21 cellular contexts compared by ENCODE assay signal in genomic region chr7:102864958-102865357, GRCh38. TPM values are rescaled to one million over a fixed set of nuclear protein-coding genes. Genes with fewer than 3 reads are reported as not detected.
"Had no signal": no experiment of that assay in that cellular context is flagged by ENCODE, and none has a peak within 500 bp of the region (broad histone marks: within the 10 kb centered on the region; RNA-seq: fewer than 3 reads in every experiment).

No MANE protein-coding gene starts in this region.

- DNase-seq: effector CD4-positive, alpha-beta T cell; endodermal cell; heart left ventricle; hippocampal formation; mammary epithelial cell; naive thymus-derived CD8-positive, alpha-beta T cell; ovary; sigmoid colon; stimulated activated CD4-positive, alpha-beta T cell treated with anti-CD3 and anti-CD28 coated beads, Interleukin-2, amount 100 ng/mL, for 24 hours; stimulated activated CD4-positive, alpha-beta T cell treated with anti-CD3 and anti-CD28 coated beads, Interleukin-4, amount 100 ng/mL, for 4 hours; stimulated activated naive B cell treated with anti-CD40 and anti-IgM and Interleukin-4, amounts not matched to agents 10 μg/mL and 1 μg/mL and 100 μg/mL, for 72 hours; stimulated activated naive CD8-positive, alpha-beta T cell treated with anti-CD3 and anti-CD28 coated beads, Interleukin-15, amount 100 ng/mL, for 72 hours; testis; transverse colon had no signal

- H3K36me3 ChIP-seq: heart left ventricle, ovary, right atrium auricular region, sigmoid colon, transverse colon had no signal

- H3K9me3 Mint-ChIP-seq: endodermal cell; naive thymus-derived CD8-positive, alpha-beta T cell; neural crest cell; stimulated activated naive B cell treated with anti-CD40 and anti-IgM and Interleukin-4, amounts not matched to agents 10 μg/mL and 1 μg/mL and 100 μg/mL, for 72 hours; stimulated activated naive CD8-positive, alpha-beta T cell treated with anti-CD3 and anti-CD28 coated beads, Interleukin-15, amount 100 ng/mL, for 72 hours had no signal

- H3K4me3 ChIP-seq: coronary artery, heart left ventricle, ovary, right atrium auricular region, sigmoid colon, skin epidermis, testis, transverse colon had no signal

- FAIRE-seq: frontal cortex, islet of Langerhans had no signal

- H3K4me1 Mint-ChIP-seq: endodermal cell; naive thymus-derived CD8-positive, alpha-beta T cell; stimulated activated naive CD8-positive, alpha-beta T cell treated with anti-CD3 and anti-CD28 coated beads, Interleukin-15, amount 100 ng/mL, for 72 hours had no signal

- H3K27me3 ChIP-seq: heart left ventricle, ovary, right atrium auricular region, sigmoid colon, testis, transverse colon had no signal

- H3K4me3 Mint-ChIP-seq: endodermal cell; naive thymus-derived CD8-positive, alpha-beta T cell; neural crest cell; stimulated activated naive B cell treated with anti-CD40 and anti-IgM and Interleukin-4, amounts not matched to agents 10 μg/mL and 1 μg/mL and 100 μg/mL, for 72 hours; stimulated activated naive CD8-positive, alpha-beta T cell treated with anti-CD3 and anti-CD28 coated beads, Interleukin-15, amount 100 ng/mL, for 72 hours had no signal

- H3K27ac ChIP-seq: coronary artery, heart left ventricle, ovary, right atrium auricular region, sigmoid colon, skin epidermis, testis, transverse colon had no signal

- H3K27ac Mint-ChIP-seq: endodermal cell; naive thymus-derived CD8-positive, alpha-beta T cell; stimulated activated naive B cell treated with anti-CD40 and anti-IgM and Interleukin-4, amounts not matched to agents 10 μg/mL and 1 μg/mL and 100 μg/mL, for 72 hours had no signal

- ATAC-seq: heart left ventricle; left lobe of liver; naive thymus-derived CD8-positive, alpha-beta T cell; stimulated activated naive B cell treated with anti-CD40 and anti-IgM and Interleukin-4, amounts not matched to agents 10 μg/mL and 1 μg/mL and 100 μg/mL, for 72 hours; stimulated activated naive CD8-positive, alpha-beta T cell treated with anti-CD3 and anti-CD28 coated beads, Interleukin-15, amount 100 ng/mL, for 72 hours had no signal

- H3K27me3 Mint-ChIP-seq: naive thymus-derived CD8-positive, alpha-beta T cell; stimulated activated naive B cell treated with anti-CD40 and anti-IgM and Interleukin-4, amounts not matched to agents 10 μg/mL and 1 μg/mL and 100 μg/mL, for 72 hours; stimulated activated naive CD8-positive, alpha-beta T cell treated with anti-CD3 and anti-CD28 coated beads, Interleukin-15, amount 100 ng/mL, for 72 hours had no signal

- H3K4me1 ChIP-seq: right atrium auricular region had no signal

- H3K9me3 ChIP-seq: heart left ventricle, ovary, right atrium auricular region, sigmoid colon, testis, transverse colon had no signal

RNA-seq across cellular contexts. Expression of gene LRRC17, which starts 47.8 kb away (rescaled TPM):
- polyA plus RNA-seq: naive thymus-derived CD8-positive, alpha-beta T cell had no signal
